8 cellular contexts compared by ENCODE assay signal in genomic region chr15:96330064-96330449, GRCh38. TPM values are rescaled to one million over a fixed set of nuclear protein-coding genes. Genes with fewer than 3 reads are reported as not detected.
DNase-seq lines count a peak whose midpoint lies in the region; ATAC-seq and TF ChIP-seq lines count a peak whose summit lies in the region.

No MANE protein-coding gene starts in this region.

- H3K4me1 ChIP-seq in breast epithelium, result no peaks in the 10 kb centered on the region

- DNase-seq in G401 (ENCODE audit: low spot score), result peak; percentile 68
- peak; percentile 64 for DNase-seq in NCI-H460 (ENCODE audit: extremely low read depth, low read depth)
- peak in 1 of 2 donors; percentile 65 for DNase-seq in breast epithelium (ENCODE audit: low spot score in 2 of 2)
- DNase-seq in left kidney (ENCODE audit: low read depth, low spot score), result peak; percentile 92
- DNase-seq in stromal cell of bone marrow (ENCODE audit: low read depth), result peak; percentile 70
- no peak for DNase-seq in NCI-H1436 (lab: John Stamatoyannopoulos, UW)
- no peak for DNase-seq in putamen (ENCODE audit: low spot score)

- TF ChIP-seq CTCF in breast epithelium (IDR thresholded peaks at IDR 0.05), result no peak

- no peaks in the 10 kb centered on the region for H3K9me3 ChIP-seq in breast epithelium

- peak overlapping the region; percentile 81 to 99 for H3K27ac ChIP-seq in breast epithelium

- intact Hi-C loops in breast epithelium (cut with DNase I; ENCODE audit: low total_unique reads), result no loop called here

- H3K36me3 ChIP-seq in breast epithelium, result no peaks in the 10 kb centered on the region

- TF ChIP-seq POLR2A in breast epithelium (IDR thresholded peaks at IDR 0.05), result no peak

- peak overlapping the region; percentile 79 to 89 (median 80) for H3K4me3 ChIP-seq in breast epithelium

- ATAC-seq in GM21825 (IDR thresholded peaks at IDR 0.05; ENCODE audit: unreplicated experiment), result peak; percentile 20

- H3K27me3 ChIP-seq in breast epithelium, result no peaks in the 10 kb centered on the region

- in situ Hi-C loops in G401 (cut with HindIII; ENCODE audit: low sequenced_read_pairs), result no loop called here

RNA-seq across cellular contexts. Expression of gene NR2F2, which starts 0.4 kb away (rescaled TPM):
- 2.3 and 3.6 TPM in 2 replicates for total RNA-seq in G401 (2014; rRNA removed; shearing (Covaris generic))
- 6.4 and 7.3 TPM in 2 replicates for total RNA-seq in NCI-H460 (2014; rRNA removed; shearing (Covaris generic))
- polyA plus RNA-seq in NCI-H460 (2014; cell fraction: nucleus; rRNA removed), result 2.3 and 5.5 TPM in 2 replicates
- total RNA-seq in breast epithelium, result 10 to 100 TPM; 13.2 to 22.9 (median 13.6) TPM

Comparison
In these comparisons a context has a peak if more than half of its experiments do, and no peak if none do; other contexts are left out.
1. DNase-seq: peak in G401 (single experiment), NCI-H460 (single experiment), left kidney (single experiment) and stromal cell of bone marrow (single experiment); none in NCI-H1436 (single experiment) and putamen (single experiment).